ENCODE assay signal across 1 cellular context in the genomic region with DNA sequence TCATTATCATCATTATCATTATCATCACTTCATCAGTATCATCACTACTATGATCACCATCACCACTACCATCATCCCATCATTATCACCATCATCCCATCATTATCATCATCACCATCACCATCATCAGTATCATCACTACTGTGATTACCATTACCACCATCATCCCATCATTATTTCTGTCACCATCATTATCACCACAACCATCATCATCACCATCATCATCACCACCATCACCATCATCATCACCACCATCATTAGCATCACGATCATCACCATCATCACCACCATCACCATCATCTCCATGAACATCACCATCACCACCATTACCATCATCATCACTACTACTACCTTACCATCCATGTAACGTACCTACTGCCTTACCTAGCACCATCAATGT.
A peak's percentile ranks its signal among the peaks of the same experiment; 100 is the strongest.
TF ChIP-seq lines count a peak whose summit lies in the region.

No MANE protein-coding gene starts in this region.

TF ChIP-seq in HepG2, 621 proteins besides CTCF, POLR2A, EP300 and RAD21 (continued from another document):
- TF ChIP-seq, protein P1, sequence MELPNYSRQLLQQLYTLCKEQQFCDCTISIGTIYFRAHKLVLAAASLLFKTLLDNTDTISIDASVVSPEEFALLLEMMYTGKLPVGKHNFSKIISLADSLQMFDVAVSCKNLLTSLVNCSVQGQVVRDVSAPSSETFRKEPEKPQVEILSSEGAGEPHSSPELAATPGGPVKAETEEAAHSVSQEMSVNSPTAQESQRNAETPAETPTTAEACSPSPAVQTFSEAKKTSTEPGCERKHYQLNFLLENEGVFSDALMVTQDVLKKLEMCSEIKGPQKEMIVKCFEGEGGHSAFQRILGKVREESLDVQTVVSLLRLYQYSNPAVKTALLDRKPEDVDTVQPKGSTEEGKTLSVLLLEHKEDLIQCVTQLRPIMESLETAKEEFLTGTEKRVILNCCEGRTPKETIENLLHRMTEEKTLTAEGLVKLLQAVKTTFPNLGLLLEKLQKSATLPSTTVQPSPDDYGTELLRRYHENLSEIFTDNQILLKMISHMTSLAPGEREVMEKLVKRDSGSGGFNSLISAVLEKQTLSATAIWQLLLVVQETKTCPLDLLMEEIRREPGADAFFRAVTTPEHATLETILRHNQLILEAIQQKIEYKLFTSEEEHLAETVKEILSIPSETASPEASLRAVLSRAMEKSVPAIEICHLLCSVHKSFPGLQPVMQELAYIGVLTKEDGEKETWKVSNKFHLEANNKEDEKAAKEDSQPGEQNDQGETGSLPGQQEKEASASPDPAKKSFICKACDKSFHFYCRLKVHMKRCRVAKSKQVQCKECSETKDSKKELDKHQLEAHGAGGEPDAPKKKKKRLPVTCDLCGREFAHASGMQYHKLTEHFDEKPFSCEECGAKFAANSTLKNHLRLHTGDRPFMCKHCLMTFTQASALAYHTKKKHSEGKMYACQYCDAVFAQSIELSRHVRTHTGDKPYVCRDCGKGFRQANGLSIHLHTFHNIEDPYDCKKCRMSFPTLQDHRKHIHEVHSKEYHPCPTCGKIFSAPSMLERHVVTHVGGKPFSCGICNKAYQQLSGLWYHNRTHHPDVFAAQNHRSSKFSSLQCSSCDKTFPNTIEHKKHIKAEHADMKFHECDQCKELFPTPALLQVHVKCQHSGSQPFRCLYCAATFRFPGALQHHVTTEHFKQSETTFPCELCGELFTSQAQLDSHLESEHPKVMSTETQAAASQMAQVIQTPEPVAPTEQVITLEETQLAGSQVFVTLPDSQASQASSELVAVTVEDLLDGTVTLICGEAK (IDR thresholded peaks at IDR 0.05), result 0 out of 2 replicates have a peak, but pooled peaks have one; percentile 1
- TF ChIP-seq, protein P1 (CRISPR knock-in tag; IDR thresholded peaks at IDR 0.05), result no peak
- TF ChIP-seq JUNB (CRISPR knock-in tag; IDR thresholded peaks at IDR 0.05; ENCODE audit: borderline replicate concordance) (peak; percentile 71), RBFOX2 (IDR thresholded peaks at IDR 0.05; ENCODE audit: low read depth, low read length) (no peak), TSC22D2 (CRISPR knock-in tag; IDR thresholded peaks at IDR 0.05; ENCODE audit: borderline replicate concordance) (no peak), FOXA1 (IDR thresholded peaks at IDR 0.05) (0 out of 2 replicates have a peak, but pooled peaks have one; percentile 34), FOXA1 (CRISPR knock-in tag; IDR thresholded peaks at IDR 0.05) (no peak), FOXP1 (IDR thresholded peaks at IDR 0.05) (peak; percentile 5; the same call in 1 of the 2 replicates), FOXP1 (CRISPR knock-in tag; IDR thresholded peaks at IDR 0.05) (no peak), SP1 (IDR thresholded peaks at IDR 0.05) (peak; percentile 18), SP1 (CRISPR knock-in tag; IDR thresholded peaks at IDR 0.05) (0 out of 2 replicates have a peak, but pooled peaks have one; percentile 7), RAD51 (IDR thresholded peaks at IDR 0.05; ENCODE audit: borderline replicate concordance) (peak; percentile 18; the same call in 1 of the 2 replicates), ZNF207 (IDR thresholded peaks at IDR 0.05; ENCODE audit: borderline replicate concordance) (no peak; the same call in 1 of the 2 replicates), PHB2 (IDR thresholded peaks at IDR 0.05; ENCODE audit: partially characterized antibody) (peak; percentile 19), NONO (IDR thresholded peaks at IDR 0.05) (0 out of 2 replicates have a peak, but pooled peaks have one; percentile 28), NONO (CRISPR knock-in tag; conservative IDR thresholded peaks at IDR 0.05) (no peak)
